ENCODE assay signal across 17 cellular contexts in genomic region chr15:69980311-69981059, GRCh38.
A peak's percentile ranks its signal among the peaks of the same experiment; 100 is the strongest.
DNase-seq lines count a peak whose midpoint lies in the region; ATAC-seq and TF ChIP-seq lines count a peak whose summit lies in the region.
"Had no signal": no experiment of that assay in that cellular context is flagged by ENCODE, and none has a peak within 500 bp of the region (broad histone marks: within the 10 kb centered on the region; RNA-seq: fewer than 3 reads in every experiment).

No MANE protein-coding gene starts in this region.

- H3K4me3 ChIP-seq in spleen, result no peak overlapping the region
- H3K4me3 ChIP-seq in osteoblast (ENCODE audit: insufficient read depth, low read length), result no peak overlapping the region
- H3K4me3 ChIP-seq in suprapubic skin, result no peak overlapping the region
- H3K4me3 ChIP-seq: body of pancreas, tibial nerve had no signal

- intact Hi-C loops in spleen (cut with DNase I; ENCODE audit: low total_unique reads), result no loop called here

- no peak overlapping the region for H3K4me2 ChIP-seq in osteoblast (ENCODE audit: insufficient read depth, low read length)

- H2AFZ ChIP-seq in osteoblast (ENCODE audit: low read length), result no peak overlapping the region

- H3K4me1 ChIP-seq in spleen (peaks cover 0 to 23% (median 8%) of the 10 kb centered on the region in 6 donors), osteoblast (ENCODE audit: insufficient read depth, low read length) (no peaks in the 10 kb centered on the region), suprapubic skin (no peaks in the 10 kb centered on the region)
- H3K4me1 ChIP-seq: body of pancreas, tibial nerve had no signal

- ATAC-seq in GM18505 (IDR thresholded peaks at IDR 0.05; ENCODE audit: unreplicated experiment) (peak; percentile 15), GM21515 (IDR thresholded peaks at IDR 0.05; ENCODE audit: unreplicated experiment) (peak; percentile 15)
- ATAC-seq: body of pancreas, natural killer cell, WTC11 had no signal

- no peak for TF ChIP-seq CTCF in spleen (IDR thresholded peaks at IDR 0.05 in 8 of 11, conservative IDR thresholded peaks at IDR 0.05 in 3 of 11)
- no peak for TF ChIP-seq CTCF in osteoblast (IDR thresholded peaks at IDR 0.05; ENCODE audit: extremely low read depth, low read depth, low read length)
- TF ChIP-seq CTCF in suprapubic skin (IDR thresholded peaks at IDR 0.05), result no peak

- no peaks in the 10 kb centered on the region for H3K36me3 ChIP-seq in spleen
- H3K36me3 ChIP-seq in osteoblast (ENCODE audit: insufficient read depth, low read length), result no peaks in the 10 kb centered on the region
- H3K36me3 ChIP-seq in suprapubic skin, result no peaks in the 10 kb centered on the region
- H3K36me3 ChIP-seq: tibial nerve had no signal

- H4K20me1 ChIP-seq in osteoblast (ENCODE audit: insufficient read depth, low read length), result no peaks in the 10 kb centered on the region

- TF ChIP-seq POLR2A in GM18505 (IDR thresholded peaks at IDR 0.05; ENCODE audit: borderline replicate concordance, extremely low read depth, insufficient read depth, insufficient read length) (no peak), spleen (IDR thresholded peaks at IDR 0.05) (no peak), suprapubic skin (IDR thresholded peaks at IDR 0.05) (no peak)

- TF ChIP-seq EP300 in suprapubic skin (IDR thresholded peaks at IDR 0.05), result no peak

- no peaks in the 10 kb centered on the region for H3K79me2 ChIP-seq in osteoblast (ENCODE audit: insufficient read depth, low read length)

- H3K27ac ChIP-seq in spleen, result peak overlapping the region in 5 of 8 donors; percentile 24 to 73 (median 59)
- H3K27ac ChIP-seq in osteoblast (ENCODE audit: low read depth, low read length), result no peak overlapping the region
- H3K27ac ChIP-seq in suprapubic skin, result no peak overlapping the region
- H3K27ac ChIP-seq: body of pancreas, C4-2B, tibial nerve had no signal

- WGBS in spleen, 5 donors, result 67 to 77% (median 73%) methylated on average over 7 of the region's 7 CpGs
- 79% methylated on average over 7 of the region's 7 CpGs for WGBS in suprapubic skin

- peaks cover 0 to 4% (median 0%) of the 10 kb centered on the region in 8 donors for H3K9me3 ChIP-seq in spleen
- H3K9me3 ChIP-seq in osteoblast (ENCODE audit: low read depth, low read length), result no peaks in the 10 kb centered on the region
- H3K9me3 ChIP-seq in suprapubic skin, result no peaks in the 10 kb centered on the region
- H3K9me3 ChIP-seq: body of pancreas had no signal

- peaks cover 0 to 62% (median 3%) of the 10 kb centered on the region in 7 donors for H3K27me3 ChIP-seq in spleen (replicated peaks in 1 of 7)
- peaks cover 35% of the 10 kb centered on the region for H3K27me3 ChIP-seq in osteoblast (ENCODE audit: insufficient read depth, low read length)
- peaks cover 29% of the 10 kb centered on the region for H3K27me3 ChIP-seq in suprapubic skin
- H3K27me3 ChIP-seq: body of pancreas had no signal

- DNase-seq in NCI-H526 treated with DMSO at 0.1 percent for 48 hours (lab: John Stamatoyannopoulos, UW) (peak; percentile 26), spleen (no peak), osteoblast (ENCODE audit: insufficient read length, low spot score, missing footprints) (no peak), islet precursor cell (no peak), suprapubic skin (ENCODE audit: low spot score in 2 of 2) (no peak)
- DNase-seq: activated naive CD4-positive, alpha-beta T cell treated with anti-CD3 and anti-CD28 coated beads, Interleukin-2, amount 10 ng/mL, durations not matched to agents 7 days and 5 days; body of pancreas; DND-41; natural killer cell; NCI-H1105 treated with DMSO at 0.1 percent for 48 hours; stimulated activated CD4-positive, alpha-beta T cell treated with anti-CD3 and anti-CD28 coated beads, Interleukin-2, amount 100 ng/mL, for 24 hours; stimulated activated CD8-positive, alpha-beta memory T cell treated with anti-CD3 and anti-CD28 coated beads, Interleukin-4, amount 100 ng/mL, for 48 hours had no signal

Comparison
In these comparisons a context has a peak if more than half of its experiments do, and no peak if none do; other contexts are left out.
1. H3K27ac ChIP-seq: peak in spleen (5 of 8); none in osteoblast (single experiment) and suprapubic skin (single experiment).